10 cellular contexts compared by ENCODE assay signal in genomic region chr7:2689951-2690705, GRCh38. TPM values are rescaled to one million over a fixed set of nuclear protein-coding genes. Genes with fewer than 3 reads are reported as not detected.
DNase-seq lines count a peak whose midpoint lies in the region; ATAC-seq and TF ChIP-seq lines count a peak whose summit lies in the region.
"Had no signal": no experiment of that assay in that cellular context is flagged by ENCODE, and none has a peak within 500 bp of the region (broad histone marks: within the 10 kb centered on the region; RNA-seq: fewer than 3 reads in every experiment).

No MANE protein-coding gene starts in this region.

- H3K18ac ChIP-seq in neuronal stem cell (ENCODE audit: low read length) = peak overlapping the region; percentile 19

- peak overlapping the region; percentile 99 for H2AK5ac ChIP-seq in neuronal stem cell (ENCODE audit: low read depth, low read length)

- no peak overlapping the region for H3K9ac ChIP-seq in neuronal stem cell (ENCODE audit: low read depth, low read length, poor library complexity)

- POLR2A ChIA-PET in activated CD8-positive, alpha-beta T cell treated with anti-CD3 and anti-CD28 coated beads for 36 hours (lab: Charles Lee) = interaction anchor here (0.6 to 1.5 kb wide), 3 partner anchors 19 to 25 kb away, joined by 3 to 5 read pairs (median 3); no protein-coding TSS in a partner anchor

- H3K27ac ChIP-seq in cingulate gyrus (ENCODE audit: low read depth, low read length) (peak overlapping the region; percentile 47), neuronal stem cell (replicated peaks; ENCODE audit: low read length) (no peak overlapping the region)
- H3K27ac ChIP-seq: ascending aorta, psoas muscle had no signal

- no peak overlapping the region for H3K4ac ChIP-seq in neuronal stem cell (ENCODE audit: low read length)

- peak overlapping the region; percentile 75 for H2BK5ac ChIP-seq in neuronal stem cell (ENCODE audit: low read length)

- peak overlapping the region; percentile 43 for H3K23ac ChIP-seq in neuronal stem cell (ENCODE audit: low read depth, low read length, poor library complexity)

- no CpG with 5 or more reads among the region's 23 CpGs for WGBS in neuronal stem cell (ENCODE audit: extremely low coverage in 2 of 2, insufficient read length in 2 of 2, insufficient replicate concordance in 1 of 2), 2 donors

- H3K27me3 ChIP-seq in neuronal stem cell (ENCODE audit: control insufficient read depth in 3 of 3, insufficient read depth in 3 of 3, low read depth in 1 of 3, low read length in 3 of 3) = peaks cover 15 to 56% (median 32%) of the 10 kb centered on the region in 3 experiments
- H3K27me3 ChIP-seq: ascending aorta had no signal

- H3K79me1 ChIP-seq in neuronal stem cell (ENCODE audit: low read depth, low read length) = peaks cover 1% of the 10 kb centered on the region

- peak; percentile 42 for DNase-seq in GM12865 (ENCODE audit: low read depth)
- peak; percentile 88 for DNase-seq in M059J (ENCODE audit: low read depth)
- DNase-seq in neuronal stem cell (ENCODE audit: low spot score) = no peak
- DNase-seq in activated CD8-positive, alpha-beta T cell treated with anti-CD3 and anti-CD28 coated beads for 36 hours = no peak
- no peak for DNase-seq in NCI-H2196 treated with DMSO at 0.1 percent for 48 hours (lab: John Stamatoyannopoulos, UW; ENCODE audit: unreplicated experiment)
- DNase-seq: psoas muscle had no signal

- intact Hi-C loops in activated CD8-positive, alpha-beta T cell treated with anti-CD3 and anti-CD28 coated beads for 36 hours (cut with micrococcal nuclease) = no loop called here

- no peak overlapping the region for H3K4me3 Mint-ChIP-seq in activated CD8-positive, alpha-beta T cell treated with anti-CD3 and anti-CD28 coated beads for 36 hours

- H3K4me3 ChIP-seq in GM12865 (ENCODE audit: low read depth, low read length) (no peak overlapping the region), neuronal stem cell (ENCODE audit: low read length in 2 of 2) (no peak overlapping the region)
- H3K4me3 ChIP-seq: psoas muscle had no signal

- no peak for TF ChIP-seq CTCF in GM12865 (IDR thresholded peaks at IDR 0.05; ENCODE audit: insufficient read depth, low read depth, low read length, missing control alignments)
- no peak for TF ChIP-seq CTCF in activated CD8-positive, alpha-beta T cell treated with anti-CD3 and anti-CD28 coated beads for 36 hours (IDR thresholded peaks at IDR 0.05)

- CTCF ChIA-PET in activated CD8-positive, alpha-beta T cell treated with anti-CD3 and anti-CD28 coated beads for 36 hours (lab: Charles Lee) = interaction anchor here (1.2 to 5.1 kb wide), 6 partner anchors 9 to 30 kb away, joined by 3 to 35 read pairs (median 6); no protein-coding TSS in a partner anchor

- no peak overlapping the region for H3K4me2 ChIP-seq in neuronal stem cell (ENCODE audit: insufficient read depth, low read length, poor library complexity, severe bottlenecking)

- no peak overlapping the region for H4K8ac ChIP-seq in neuronal stem cell (ENCODE audit: low read depth, low read length)

- no peaks in the 10 kb centered on the region for H3K9me3 ChIP-seq in neuronal stem cell (replicated peaks in 1 of 2; ENCODE audit: control insufficient read depth in 2 of 2, insufficient read depth in 1 of 2, low read depth in 1 of 2, low read length in 2 of 2)
- H3K9me3 ChIP-seq: ascending aorta, psoas muscle had no signal

- peaks cover 41% of the 10 kb centered on the region for H3K27me3 Mint-ChIP-seq in activated CD8-positive, alpha-beta T cell treated with anti-CD3 and anti-CD28 coated beads for 36 hours

- peak overlapping the region; percentile 4 for H3K14ac ChIP-seq in neuronal stem cell (ENCODE audit: low read length)

- H2BK15ac ChIP-seq in neuronal stem cell (ENCODE audit: low read length) = peak overlapping the region; percentile 64

- H3K36me3 ChIP-seq in neuronal stem cell (replicated peaks in 1 of 2; ENCODE audit: control insufficient read depth in 2 of 2, insufficient read depth in 2 of 2, low read length in 2 of 2) = no peaks in the 10 kb centered on the region
- H3K36me3 ChIP-seq: ascending aorta had no signal

- peaks cover 6 to 8% of the 10 kb centered on the region in 2 donors for H3K4me1 ChIP-seq in neuronal stem cell (ENCODE audit: control insufficient read depth in 2 of 2, insufficient read depth in 1 of 2, low read depth in 1 of 2, low read length in 2 of 2)

- H2BK12ac ChIP-seq in neuronal stem cell (ENCODE audit: low read length) = no peak overlapping the region

- peaks cover 11% of the 10 kb centered on the region for H3K4me1 Mint-ChIP-seq in activated CD8-positive, alpha-beta T cell treated with anti-CD3 and anti-CD28 coated beads for 36 hours (ENCODE audit: low read depth)

- H2BK120ac ChIP-seq in neuronal stem cell (ENCODE audit: low read depth, low read length) = no peak overlapping the region

- H3K27ac Mint-ChIP-seq in activated CD8-positive, alpha-beta T cell treated with anti-CD3 and anti-CD28 coated beads for 36 hours = no peak overlapping the region

- no peak for ATAC-seq in activated CD8-positive, alpha-beta T cell treated with anti-CD3 and anti-CD28 coated beads for 36 hours
- no peak for ATAC-seq in HG03521 (IDR thresholded peaks at IDR 0.05; ENCODE audit: unreplicated experiment)
- ATAC-seq: psoas muscle had no signal

- H3K36me3 Mint-ChIP-seq in activated CD8-positive, alpha-beta T cell treated with anti-CD3 and anti-CD28 coated beads for 36 hours (ENCODE audit: low read depth) = no peaks in the 10 kb centered on the region

- H2AFZ ChIP-seq in neuronal stem cell (ENCODE audit: low read length) = no peak overlapping the region

- H4K91ac ChIP-seq in neuronal stem cell (ENCODE audit: low read depth, low read length, poor library complexity) = no peak overlapping the region

- H3K9me3 Mint-ChIP-seq in activated CD8-positive, alpha-beta T cell treated with anti-CD3 and anti-CD28 coated beads for 36 hours = no peaks in the 10 kb centered on the region

RNA-seq across cellular contexts. Expression of gene AMZ1, which starts 2.1 kb away (rescaled TPM):
- total RNA-seq in M059J (2014; rRNA removed; shearing (Covaris generic)) = 0.57 and 1.2 TPM in 2 replicates
- polyA plus RNA-seq in neuronal stem cell (2013, experiment 1 of 2) = 0.04 TPM
- 0.01 TPM for polyA plus RNA-seq in neuronal stem cell (2013, experiment 2 of 2)
- under 1 TPM; 0.11 to 0.14 TPM for total RNA-seq in activated CD8-positive, alpha-beta T cell treated with anti-CD3 and anti-CD28 coated beads for 36 hours
- total RNA-seq: ascending aorta, NCI-H460, psoas muscle had no signal

RNA-seq across cellular contexts. Expression of gene TTYH3, which starts 58.3 kb away (rescaled TPM):
- 18.9 and 38.9 TPM in 2 replicates for total RNA-seq in M059J (2014; rRNA removed; shearing (Covaris generic))
- 136 TPM for polyA plus RNA-seq in neuronal stem cell (2013, experiment 1 of 2)
- polyA plus RNA-seq in neuronal stem cell (2013, experiment 2 of 2) = 133 TPM
- 10 to 100 TPM; 30.3 to 32.3 TPM for total RNA-seq in activated CD8-positive, alpha-beta T cell treated with anti-CD3 and anti-CD28 coated beads for 36 hours

Comparison
In these comparisons a context has a peak if more than half of its experiments do, and no peak if none do; other contexts are left out.
1. DNase-seq: peak in GM12865 (single experiment) and M059J (single experiment); none in neuronal stem cell (single experiment), activated CD8-positive, alpha-beta T cell treated with anti-CD3 and anti-CD28 coated beads for 36 hours (single experiment) and NCI-H2196 treated with DMSO at 0.1 percent for 48 hours (single experiment).